In the genomic region with DNA sequence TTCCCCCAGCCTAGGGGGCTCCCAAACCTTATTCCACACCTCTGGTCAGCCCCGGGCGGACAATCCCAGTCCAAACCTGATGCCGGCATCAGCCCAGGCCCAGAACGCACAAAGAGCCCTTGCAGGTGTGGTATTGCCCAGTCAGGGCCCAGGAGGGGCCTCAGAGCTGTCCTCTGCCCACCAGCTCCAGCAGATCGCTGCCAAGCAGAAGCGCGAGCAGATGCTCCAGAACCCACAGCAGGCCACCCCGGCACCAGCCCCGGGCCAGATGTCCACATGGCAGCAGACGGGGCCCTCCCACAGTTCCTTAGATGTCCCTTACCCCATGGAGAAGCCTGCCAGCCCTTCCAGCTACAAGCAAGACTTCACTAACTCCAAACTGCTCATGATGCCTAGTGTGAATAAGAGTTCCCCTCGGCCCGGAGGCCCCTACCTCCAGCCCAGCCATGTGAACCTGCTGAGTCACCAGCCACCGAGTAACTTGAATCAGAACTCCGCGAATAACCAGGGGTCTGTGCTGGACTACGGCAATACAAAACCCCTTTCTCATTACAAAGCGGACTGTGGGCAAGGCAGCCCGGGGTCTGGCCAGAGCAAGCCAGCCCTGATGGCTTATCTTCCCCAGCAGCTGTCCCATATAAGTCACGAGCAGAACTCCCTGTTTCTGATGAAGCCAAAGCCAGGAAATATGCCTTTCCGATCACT, we compare ENCODE assay signal across 11 cellular contexts. TPM values are rescaled to one million over a fixed set of nuclear protein-coding genes. Genes with fewer than 3 reads are reported as not detected.
DNase-seq lines count a peak whose midpoint lies in the region; ATAC-seq and TF ChIP-seq lines count a peak whose summit lies in the region.
"Had no signal": no experiment of that assay in that cellular context is flagged by ENCODE, and none has a peak within 500 bp of the region (broad histone marks: within the 10 kb centered on the region; RNA-seq: fewer than 3 reads in every experiment).

No MANE protein-coding gene starts in this region.

- TF ChIP-seq CTCF in H9 (conservative IDR thresholded peaks at IDR 0.05) (no peak), WI38 (IDR thresholded peaks at IDR 0.05; ENCODE audit: low read depth, low read length) (no peak), gastroesophageal sphincter (IDR thresholded peaks at IDR 0.05) (no peak), GM13977 (IDR thresholded peaks at IDR 0.05; ENCODE audit: extremely low read depth, insufficient read depth, missing control alignments) (no peak), natural killer cell (IDR thresholded peaks at IDR 0.05) (no peak)

- H3K36me3 ChIP-seq in gastroesophageal sphincter = peaks cover 0 to 57% of the 10 kb centered on the region in 2 donors
- H3K36me3 ChIP-seq in skeletal muscle satellite cell (ENCODE audit: insufficient read depth, low read length) = peaks cover 44% of the 10 kb centered on the region

- H3K36me3 Mint-ChIP-seq in H9 (ENCODE audit: insufficient read depth in 1 of 3, low read depth in 3 of 3) (peaks cover 34 to 59% (median 57%) of the 10 kb centered on the region in 3 experiments; a peak in 6 of 7 replicates), natural killer cell (no peaks in the 10 kb centered on the region), immature natural killer cell (peaks cover 3 to 18% (median 3%) of the 10 kb centered on the region in 3 donors)

- no peak overlapping the region for H3K18ac ChIP-seq in H9 (ENCODE audit: insufficient read length, low read depth, low read length)

- H2AK5ac ChIP-seq in H9 (ENCODE audit: insufficient read length, low read length) = no peak overlapping the region

- no peak overlapping the region for H3K14ac ChIP-seq in H9 (ENCODE audit: insufficient read depth, low read length)

- H3K4me1 ChIP-seq in H9 (ENCODE audit: insufficient read depth, low read length) (no peaks in the 10 kb centered on the region), gastroesophageal sphincter (peaks cover 4 to 85% (median 47%) of the 10 kb centered on the region in 3 donors), skeletal muscle satellite cell (ENCODE audit: control insufficient read depth, insufficient read depth, low read length) (peaks cover 51% of the 10 kb centered on the region)

- H3K27me3 ChIP-seq in H9 (ENCODE audit: insufficient read depth, low read length) = no peaks in the 10 kb centered on the region
- H3K27me3 ChIP-seq in gastroesophageal sphincter = no peaks in the 10 kb centered on the region
- no peaks in the 10 kb centered on the region for H3K27me3 ChIP-seq in skeletal muscle satellite cell (ENCODE audit: control insufficient read depth, insufficient read depth, low read length)

- no peak overlapping the region for H4K5ac ChIP-seq in H9 (ENCODE audit: insufficient read length, low read depth, low read length)

- no peak for DNase-seq in H9
- DNase-seq in GM13977 (ENCODE audit: low spot score) = no peak
- no peak for DNase-seq in natural killer cell
- DNase-seq in immature natural killer cell = no peak
- DNase-seq: effector memory CD8-positive, alpha-beta T cell; NCI-H748 treated with DMSO at 0.1 percent for 48 hours had no signal

- H2BK12ac ChIP-seq in H9 (ENCODE audit: insufficient read length, low read depth, low read length) = no peak overlapping the region

- TF ChIP-seq POLR2A in gastroesophageal sphincter (IDR thresholded peaks at IDR 0.05) (no peak), GM18505 (IDR thresholded peaks at IDR 0.05; ENCODE audit: borderline replicate concordance, extremely low read depth, insufficient read depth, insufficient read length) (no peak)

- H3K56ac ChIP-seq in H9 (ENCODE audit: insufficient read length, low read depth, low read length) = no peak overlapping the region

- H3K9me3 Mint-ChIP-seq in H9 = no peaks in the 10 kb centered on the region
- no peaks in the 10 kb centered on the region for H3K9me3 Mint-ChIP-seq in natural killer cell
- no peaks in the 10 kb centered on the region for H3K9me3 Mint-ChIP-seq in immature natural killer cell
- H3K9me3 Mint-ChIP-seq: effector memory CD8-positive, alpha-beta T cell had no signal

- no peak overlapping the region for H2BK15ac ChIP-seq in H9 (ENCODE audit: low read depth, low read length)

- no peak overlapping the region for H2BK20ac ChIP-seq in H9 (ENCODE audit: low read depth, low read length, poor library complexity, severe bottlenecking)

- in situ Hi-C loops in GM13977 (cut with MboI; ENCODE audit: low pct_unique_long_range_greater_than_20kb, low sequenced_read_pairs, unreplicated experiment) = no loop called here

- H3T11ph ChIP-seq in H9 (ENCODE audit: low read length) = no peak overlapping the region

- H3K23me2 ChIP-seq in H9 (ENCODE audit: insufficient read length, low read depth, low read length, poor library complexity, severe bottlenecking) = no peaks in the 10 kb centered on the region

- H3K4me2 ChIP-seq in H9 (ENCODE audit: insufficient read depth, insufficient read length, low read length) = no peak overlapping the region
- H3K4me2 ChIP-seq in skeletal muscle satellite cell (ENCODE audit: low read length) = peak overlapping the region; percentile 42

- no peak overlapping the region for H3K9ac ChIP-seq in H9 (ENCODE audit: extremely low read depth, insufficient read length, low read length)
- H3K9ac ChIP-seq in skeletal muscle satellite cell (ENCODE audit: low read depth, low read length) = peak overlapping the region; percentile 43

- no CpG with 5 or more reads among the region's 20 CpGs for WGBS in H9 (ENCODE audit: extremely low coverage, insufficient read length, low lambda C conversion rate)
- WGBS in gastroesophageal sphincter (ENCODE audit: low coverage in 1 of 2), 2 donors = 60 to 69% methylated on average over 4 to 8 of the region's 20 CpGs

- H4K20me1 ChIP-seq in H9 (ENCODE audit: control insufficient read depth, insufficient read depth, insufficient read length) = no peaks in the 10 kb centered on the region

- H3K27ac ChIP-seq in H9 (ENCODE audit: insufficient read length, low read depth, low read length) (no peak overlapping the region), gastroesophageal sphincter (peak overlapping the region in 3 of 4 donors; percentile 65 to 83 (median 78))

- intact Hi-C loops in natural killer cell (cut with micrococcal nuclease) = no loop called here

- H3K23ac ChIP-seq in H9 (ENCODE audit: insufficient read length, low read depth, low read length) = no peak overlapping the region

- H2BK120ac ChIP-seq in H9 (ENCODE audit: low read depth, low read length, poor library complexity, severe bottlenecking) = no peak overlapping the region

- H3K4me3 ChIP-seq in WI38 (ENCODE audit: low read depth, low read length) (0 out of 2 replicates have a peak overlapping the region, but pooled peaks have one; percentile 6), gastroesophageal sphincter (no peak overlapping the region), skeletal muscle satellite cell (ENCODE audit: low read length) (peak overlapping the region; percentile 14)

- H4K8ac ChIP-seq in H9 (replicated peaks; ENCODE audit: insufficient read length, low read depth, low read length) = no peak overlapping the region

- TF ChIP-seq EP300 in gastroesophageal sphincter (IDR thresholded peaks at IDR 0.05) = no peak

- H3K4me1 Mint-ChIP-seq in H9 = peaks cover 26 to 31% of the 10 kb centered on the region in 2 experiments
- peaks cover 29 to 36% of the 10 kb centered on the region in 2 donors for H3K4me1 Mint-ChIP-seq in natural killer cell
- H3K4me1 Mint-ChIP-seq in immature natural killer cell = peaks cover 38 to 56% of the 10 kb centered on the region in 2 donors

- H3K27ac Mint-ChIP-seq in H9 (peak overlapping the region; percentile 67 to 91 (median 87); a peak in 6 of 7 replicates), natural killer cell (no peak overlapping the region), immature natural killer cell (peak overlapping the region in 1 of 6 donors; percentile 58)
- H3K27ac Mint-ChIP-seq: effector memory CD8-positive, alpha-beta T cell had no signal

- H4K91ac ChIP-seq in H9 (ENCODE audit: insufficient read length, low read depth, low read length) = no peak overlapping the region

- H3K79me2 ChIP-seq in H9 (ENCODE audit: insufficient read depth, low read length) = peaks cover 7% of the 10 kb centered on the region; the same call in 1 of the 2 replicates

- ATAC-seq in gastroesophageal sphincter (no peak), natural killer cell (no peak), GM18505 (IDR thresholded peaks at IDR 0.05; ENCODE audit: unreplicated experiment) (no peak)
- ATAC-seq: effector memory CD8-positive, alpha-beta T cell had no signal

- H3K27me3 Mint-ChIP-seq in H9 (ENCODE audit: low read depth) = no peaks in the 10 kb centered on the region; the same call in 1 of the 2 replicates
- no peaks in the 10 kb centered on the region for H3K27me3 Mint-ChIP-seq in natural killer cell (ENCODE audit: low read depth in 2 of 2)
- H3K27me3 Mint-ChIP-seq in immature natural killer cell (ENCODE audit: low read depth in 3 of 3) = peaks cover 0 to 2% (median 0%) of the 10 kb centered on the region in 3 donors
- H3K27me3 Mint-ChIP-seq: effector memory CD8-positive, alpha-beta T cell had no signal

- peaks cover 11% of the 10 kb centered on the region for H3K79me1 ChIP-seq in H9 (ENCODE audit: insufficient read depth, low read depth, low read length, poor library complexity, severe bottlenecking)

- H3K9me3 ChIP-seq in H9 (ENCODE audit: control insufficient read depth, low read depth, low read length) = no peaks in the 10 kb centered on the region
- no peaks in the 10 kb centered on the region for H3K9me3 ChIP-seq in gastroesophageal sphincter
- no peaks in the 10 kb centered on the region for H3K9me3 ChIP-seq in skeletal muscle satellite cell (replicated peaks; ENCODE audit: low read length)

- H2AFZ ChIP-seq in H9 (ENCODE audit: low read length) = no peak overlapping the region

- no peak overlapping the region for H2BK5ac ChIP-seq in H9 (ENCODE audit: insufficient read length, low read length)

- no peak overlapping the region for H3K4me3 Mint-ChIP-seq in H9
- H3K4me3 Mint-ChIP-seq in natural killer cell = no peak overlapping the region
- no peak overlapping the region for H3K4me3 Mint-ChIP-seq in immature natural killer cell
- H3K4me3 Mint-ChIP-seq: effector memory CD8-positive, alpha-beta T cell had no signal

- H3K4ac ChIP-seq in H9 (ENCODE audit: low read depth, low read length) = no peak overlapping the region

RNA-seq across cellular contexts. Expression of a gene that starts 27.6 kb away (rescaled TPM):
- total RNA-seq in H9 (2021) (3.7 and 4.5 TPM in 2 replicates), gastroesophageal sphincter (1 to 10 TPM in 3 of 4 donors, not detected in 1; 7.5 to 8.8 (median 8.2) TPM), natural killer cell (1 to 10 TPM; 3.0 to 5.4 (median 3.5) TPM)
- not detected in 2 replicates for total RNA-seq in skeletal muscle satellite cell (2012; rRNA removed)
- polyA plus RNA-seq in immature natural killer cell = 1 to 10 TPM; 2.3 to 5.8 (median 5.8) TPM
- total RNA-seq: HT-29 had no signal

RNA-seq across cellular contexts. Expression of a gene that starts 33.6 kb away (rescaled TPM):
- total RNA-seq in H9 (2021) (50.8 and 51.1 TPM in 2 replicates), gastroesophageal sphincter (10 to 100 TPM; 31.8 to 51.3 (median 36.8) TPM), natural killer cell (10 to 100 TPM; 28.8 to 45.4 (median 37.6) TPM)
- 5.8 and 6.6 TPM in 2 replicates for total RNA-seq in skeletal muscle satellite cell (2012; rRNA removed)
- polyA plus RNA-seq in immature natural killer cell = 1 to 10 TPM in 2 of 3 donors, under 1 TPM in 1; 0.59 to 8.5 (median 1.5) TPM

RNA-seq across cellular contexts. Expression of a gene that starts 40.5 kb away (rescaled TPM):
- total RNA-seq in H9 (2021) (140 and 147 TPM in 2 replicates), gastroesophageal sphincter (10 to 100 TPM; 42.5 to 58.5 (median 47.2) TPM), natural killer cell (100 to 1,000 TPM; 143 to 159 (median 144) TPM)
- 141 and 148 TPM in 2 replicates for total RNA-seq in skeletal muscle satellite cell (2012; rRNA removed)
- 10 to 100 TPM in 2 of 3 donors, 1 to 10 TPM in 1; 8.7 to 16.3 (median 15.0) TPM for polyA plus RNA-seq in immature natural killer cell

RNA-seq across cellular contexts. Expression of a gene that starts 54.5 kb away (rescaled TPM):
- total RNA-seq in H9 (2021) (144 and 147 TPM in 2 replicates), gastroesophageal sphincter (100 to 1,000 TPM; 305 to 485 (median 408) TPM), natural killer cell (100 to 1,000 TPM; 474 to 707 (median 657) TPM)
- total RNA-seq in skeletal muscle satellite cell (2012; rRNA removed) = 416 and 1,062 TPM in 2 replicates
- polyA plus RNA-seq in immature natural killer cell = 100 to 1,000 TPM; 256 to 292 (median 268) TPM

Comparison
In these comparisons a context has a peak if more than half of its experiments do, and no peak if none do; other contexts are left out.
1. H3K27ac Mint-ChIP-seq: peak in H9 (3 of 3); none in natural killer cell (0 of 2).
2. H3K4me3 ChIP-seq: peak in WI38 (single experiment) and skeletal muscle satellite cell (single experiment); none in gastroesophageal sphincter (0 of 2).